8 cellular contexts compared by ENCODE assay signal in genomic region chr1:83693409-83694126, GRCh38.
A peak's percentile ranks its signal among the peaks of the same experiment; 100 is the strongest.
DNase-seq lines count a peak whose midpoint lies in the region; ATAC-seq and TF ChIP-seq lines count a peak whose summit lies in the region.
"Had no signal": no experiment of that assay in that cellular context is flagged by ENCODE, and none has a peak within 500 bp of the region (broad histone marks: within the 10 kb centered on the region; RNA-seq: fewer than 3 reads in every experiment).

No MANE protein-coding gene starts in this region.

- no peaks in the 10 kb centered on the region for H3K79me2 ChIP-seq in PC-9 (ENCODE audit: low read depth)

- TF ChIP-seq CTCF in PC-9 (conservative IDR thresholded peaks at IDR 0.05), result no peak
- no peak for TF ChIP-seq CTCF in left ventricle myocardium inferior (IDR thresholded peaks at IDR 0.05; ENCODE audit: borderline replicate concordance)
- no peak for TF ChIP-seq CTCF in tibial artery (IDR thresholded peaks at IDR 0.05)

- CTCF ChIA-PET in PC-9 (lab: Charles Lee), result no interaction called here

- H3F3A ChIP-seq in PC-9 (ENCODE audit: insufficient read depth, low read depth), result no peaks in the 10 kb centered on the region

- H3K4me1 ChIP-seq in HAP-1 (peaks cover 15% of the 10 kb centered on the region), PC-9 (replicated peaks; ENCODE audit: insufficient read depth) (no peaks in the 10 kb centered on the region), left ventricle myocardium inferior (peaks cover 21% of the 10 kb centered on the region), tibial artery (peaks cover 0 to 29% (median 4%) of the 10 kb centered on the region in 4 donors)

- POLR2A ChIA-PET in PC-9 (lab: Charles Lee; ENCODE audit: unreplicated experiment), result no interaction called here

- BruUV-seq in PC-9 (replicated peaks; lab: Mats Ljungman, UMichigan), result no TSS peak

- DNase-seq in HAP-1 (ENCODE audit: low spot score in 2 of 2) (peak; percentile 17 to 25), PC-9 (peak in 1 of 2 experiments; percentile 2), left ventricle myocardium inferior (no peak), retina (peak; percentile 71), tibial artery (no peak), NAMALWA (ENCODE audit: low spot score) (no peak)
- DNase-seq: NCI-H446 treated with DMSO at 0.1 percent for 48 hours had no signal

- H3K27ac ChIP-seq in PC-9 (no peak overlapping the region), left ventricle myocardium inferior (replicated peaks) (peak overlapping the region; percentile 50), tibial artery (peak overlapping the region in 1 of 2 donors; percentile 50)

- H3K9me3 ChIP-seq in HAP-1 (no peaks in the 10 kb centered on the region), PC-9 (ENCODE audit: insufficient read depth, low read depth) (no peaks in the 10 kb centered on the region), left ventricle myocardium inferior (replicated peaks) (peaks cover 13% of the 10 kb centered on the region), tibial artery (peaks cover 0 to 6% (median 0%) of the 10 kb centered on the region in 3 donors)

- H3K4me2 ChIP-seq in PC-9, result peak overlapping the region; percentile 74

- no peak overlapping the region for H2AFZ ChIP-seq in PC-9

- H3K27me3 ChIP-seq in HAP-1 (ENCODE audit: low read depth) (no peaks in the 10 kb centered on the region), PC-9 (ENCODE audit: insufficient read depth, low read depth) (no peaks in the 10 kb centered on the region), left ventricle myocardium inferior (ENCODE audit: low read depth) (no peaks in the 10 kb centered on the region), tibial artery (no peaks in the 10 kb centered on the region)

- H3K36me3 ChIP-seq in HAP-1 (replicated peaks) (no peaks in the 10 kb centered on the region), PC-9 (ENCODE audit: low read depth) (no peaks in the 10 kb centered on the region), left ventricle myocardium inferior (no peaks in the 10 kb centered on the region), tibial artery (no peaks in the 10 kb centered on the region)

- no peak overlapping the region for H3K4me3 ChIP-seq in HAP-1
- H3K4me3 ChIP-seq in PC-9, result no peak overlapping the region
- peak overlapping the region; percentile 59 for H3K4me3 ChIP-seq in left ventricle myocardium inferior
- peak overlapping the region in 1 of 2 donors; percentile 36 for H3K4me3 ChIP-seq in tibial artery

- H3K9me2 ChIP-seq in PC-9 (ENCODE audit: insufficient read depth), result no peaks in the 10 kb centered on the region

- no peak for ATAC-seq in HG02763 (IDR thresholded peaks at IDR 0.05; ENCODE audit: unreplicated experiment)

- in situ Hi-C loops in HAP-1 (cut with MboI; ENCODE audit: low sequenced_read_pairs), result no loop called here

- no peaks in the 10 kb centered on the region for H4K20me1 ChIP-seq in PC-9 (ENCODE audit: insufficient read depth)

- intact Hi-C loops in PC-9 (cut with micrococcal nuclease; ENCODE audit: unreplicated experiment), result no loop called here
- intact Hi-C loops in left ventricle myocardium inferior (cut with micrococcal nuclease), result no loop called here
- intact Hi-C loops in tibial artery (cut with DNase I; ENCODE audit: low total_unique reads), result no loop called here

Comparison
In these comparisons a context has a peak if more than half of its experiments do, and no peak if none do; other contexts are left out.
1. DNase-seq: peak in HAP-1 (2 of 2) and retina (single experiment); none in left ventricle myocardium inferior (single experiment), tibial artery (0 of 2) and NAMALWA (single experiment).